ENCODE assay signal across 8 cellular contexts in the genomic region with DNA sequence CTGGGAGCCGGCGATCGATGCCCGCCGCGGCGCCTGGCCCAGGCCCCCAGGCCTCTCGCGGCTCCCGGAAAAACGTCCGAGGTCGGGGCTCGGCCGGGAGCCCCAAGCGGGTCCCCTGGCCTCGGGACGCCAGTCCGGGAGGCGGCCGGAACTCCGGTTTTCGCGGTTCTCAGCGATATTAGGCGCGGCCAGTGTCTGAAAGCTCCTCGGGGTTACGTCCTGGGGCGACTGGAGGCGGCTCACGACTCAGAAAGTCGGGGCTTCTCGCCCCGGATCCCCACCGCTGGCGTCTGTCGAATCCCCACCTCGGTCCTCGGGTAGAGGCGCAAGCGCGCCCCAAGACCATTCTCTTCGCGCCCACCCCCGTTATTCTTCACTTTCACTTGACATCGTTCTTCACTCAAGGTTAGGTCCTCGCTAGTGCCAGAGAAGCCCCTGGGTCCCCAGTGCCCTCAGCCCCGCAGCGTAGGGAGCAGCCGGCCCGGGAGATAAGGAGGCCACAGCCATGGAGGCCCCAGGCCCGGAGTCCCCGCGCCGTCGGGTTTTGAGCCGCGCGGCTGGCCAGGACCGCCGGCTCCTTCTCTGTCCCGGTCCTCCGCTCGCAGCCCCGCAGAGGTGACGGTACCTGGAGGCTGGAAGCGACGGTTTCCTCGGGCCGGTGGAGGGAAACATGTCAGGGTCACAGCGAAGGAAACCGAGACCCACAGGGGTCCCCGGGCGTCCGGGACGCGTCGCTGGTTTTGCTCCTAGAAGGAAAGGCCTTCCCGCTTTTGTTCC. TPM values are rescaled to one million over a fixed set of nuclear protein-coding genes. Genes with fewer than 3 reads are reported as not detected.
DNase-seq lines count a peak whose midpoint lies in the region; ATAC-seq and TF ChIP-seq lines count a peak whose summit lies in the region.

No MANE protein-coding gene starts in this region.

- H3K79me2 ChIP-seq in GM23338 (replicated peaks; ENCODE audit: insufficient read depth) (no peaks in the 10 kb centered on the region), PC-9 (ENCODE audit: low read depth) (no peaks in the 10 kb centered on the region)

- H3K27me3 Mint-ChIP-seq in GM23338 (ENCODE audit: insufficient read depth, low read depth, poor library complexity): peaks cover 63% of the 10 kb centered on the region

- H3K36me3 ChIP-seq in GM23338 (ENCODE audit: insufficient read depth) (no peaks in the 10 kb centered on the region), PC-9 (ENCODE audit: low read depth) (no peaks in the 10 kb centered on the region), ascending aorta (no peaks in the 10 kb centered on the region)

- H3K4me3 ChIP-seq in GM23338 (peak overlapping the region; percentile 72), PC-9 (peak overlapping the region; percentile 60; the same call in 1 of the 2 replicates), ascending aorta (peak overlapping the region; percentile 81 to 93), iPS-11a (ENCODE audit: low read depth, low read length) (peak overlapping the region; percentile 61)

- H3K4me2 ChIP-seq in GM23338 (peak overlapping the region; percentile 94), PC-9 (peak overlapping the region; percentile 72; the same call in 1 of the 2 replicates)

- TSS peak; percentile 40 for BruUV-seq in PC-9 (replicated peaks; lab: Mats Ljungman, UMichigan)

- H4K20me1 ChIP-seq in GM23338 (replicated peaks; ENCODE audit: insufficient read depth) (no peaks in the 10 kb centered on the region), PC-9 (ENCODE audit: insufficient read depth) (no peaks in the 10 kb centered on the region)

- CTCF ChIA-PET in PC-9 (lab: Charles Lee): no interaction called here

- H3K9me3 Mint-ChIP-seq in GM23338: no peaks in the 10 kb centered on the region

- H3K4me3 Mint-ChIP-seq in GM23338: peak overlapping the region; percentile 70

- H3K9me2 ChIP-seq in GM23338 (ENCODE audit: insufficient read depth): no peaks in the 10 kb centered on the region
- no peaks in the 10 kb centered on the region for H3K9me2 ChIP-seq in PC-9 (ENCODE audit: insufficient read depth)

- H3K27me3 ChIP-seq in GM23338 (ENCODE audit: insufficient read depth): peaks cover 100% of the 10 kb centered on the region
- no peaks in the 10 kb centered on the region for H3K27me3 ChIP-seq in PC-9 (ENCODE audit: insufficient read depth, low read depth)
- no peaks in the 10 kb centered on the region for H3K27me3 ChIP-seq in ascending aorta

- peak; percentile 63 for ATAC-seq in GM23338
- peak; percentile 80 for ATAC-seq in sciatic nerve

- H3K27ac ChIP-seq in GM23338 (ENCODE audit: low read depth) (no peak overlapping the region), PC-9 (no peak overlapping the region), ascending aorta (peak overlapping the region; percentile 98)

- TF ChIP-seq CTCF in GM23338 (conservative IDR thresholded peaks at IDR 0.05; ENCODE audit: low read depth in 2 of 2) (no peak), PC-9 (conservative IDR thresholded peaks at IDR 0.05) (no peak), ascending aorta (IDR thresholded peaks at IDR 0.05) (no peak)

- POLR2A ChIA-PET in PC-9 (lab: Charles Lee; ENCODE audit: unreplicated experiment): no interaction called here

- no peaks in the 10 kb centered on the region for H3K36me3 Mint-ChIP-seq in GM23338 (ENCODE audit: low read depth)

- peaks cover 9% of the 10 kb centered on the region for H3K4me1 Mint-ChIP-seq in GM23338

- intact Hi-C loops in PC-9 (cut with micrococcal nuclease; ENCODE audit: unreplicated experiment) (loop anchor here (5.0 kb wide), 1 partner anchor 64 kb away; a partner anchor contains a TSS), ascending aorta (cut with DNase I) (loop anchor here (1.0 to 10.0 kb wide), 10 partner anchors 24 to 814 kb away; a partner anchor contains a TSS), sciatic nerve (cut with DNase I) (loop anchor here (10.0 kb wide), 1 partner anchor 62 kb away; a partner anchor contains a TSS)

- H3K9me3 ChIP-seq in PC-9 (ENCODE audit: insufficient read depth, low read depth) (no peaks in the 10 kb centered on the region), ascending aorta (no peaks in the 10 kb centered on the region)

- peaks cover 9% of the 10 kb centered on the region for H3K4me1 ChIP-seq in GM23338 (ENCODE audit: insufficient read depth)
- peaks cover 3% of the 10 kb centered on the region for H3K4me1 ChIP-seq in PC-9 (replicated peaks; ENCODE audit: insufficient read depth)
- no peaks in the 10 kb centered on the region for H3K4me1 ChIP-seq in ascending aorta

- H3F3A ChIP-seq in GM23338 (replicated peaks; ENCODE audit: low read depth) (0 out of 2 replicates have a peak, but pooled peaks cover 4% of the 10 kb centered on the region), PC-9 (ENCODE audit: insufficient read depth, low read depth) (peaks cover 7% of the 10 kb centered on the region; the same call in 1 of the 2 replicates)

- H2AFZ ChIP-seq in GM23338 (peak overlapping the region; percentile 94), PC-9 (peak overlapping the region; percentile 79)

- DNase-seq in EH (ENCODE audit: low read depth): peak; percentile 20
- DNase-seq in GM23338 (ENCODE audit: low spot score): peak; percentile 57
- no peak for DNase-seq in PC-9
- DNase-seq in ascending aorta (ENCODE audit: low spot score in 2 of 2): peak in 1 of 2 donors; percentile 67
- peak; percentile 66 for DNase-seq in sciatic nerve (ENCODE audit: low spot score)
- DNase-seq in NCI-H1436 (lab: John Stamatoyannopoulos, UW): no peak
- no peak for DNase-seq in cerebellar nuclear complex (lab: John Stamatoyannopoulos, UW)

- H3K27ac Mint-ChIP-seq in GM23338: no peak overlapping the region

TF ChIP-seq in GM23338, 12 proteins besides CTCF, POLR2A, EP300 and RAD21 (continues in another document):
- TF ChIP-seq EZH2phosphoT487 (IDR thresholded peaks at IDR 0.05; ENCODE audit: unreplicated experiment) (peak; percentile 95), POLR2AphosphoS5 (IDR thresholded peaks at IDR 0.05; ENCODE audit: low read depth) (no peak), CREB1 (CRISPR knock-in tag; IDR thresholded peaks at IDR 0.05; ENCODE audit: low read depth) (no peak), EZH2 (IDR thresholded peaks at IDR 0.05; ENCODE audit: low read depth, unreplicated experiment) (peak; percentile 98)
- TF ChIP-seq, protein P1, sequence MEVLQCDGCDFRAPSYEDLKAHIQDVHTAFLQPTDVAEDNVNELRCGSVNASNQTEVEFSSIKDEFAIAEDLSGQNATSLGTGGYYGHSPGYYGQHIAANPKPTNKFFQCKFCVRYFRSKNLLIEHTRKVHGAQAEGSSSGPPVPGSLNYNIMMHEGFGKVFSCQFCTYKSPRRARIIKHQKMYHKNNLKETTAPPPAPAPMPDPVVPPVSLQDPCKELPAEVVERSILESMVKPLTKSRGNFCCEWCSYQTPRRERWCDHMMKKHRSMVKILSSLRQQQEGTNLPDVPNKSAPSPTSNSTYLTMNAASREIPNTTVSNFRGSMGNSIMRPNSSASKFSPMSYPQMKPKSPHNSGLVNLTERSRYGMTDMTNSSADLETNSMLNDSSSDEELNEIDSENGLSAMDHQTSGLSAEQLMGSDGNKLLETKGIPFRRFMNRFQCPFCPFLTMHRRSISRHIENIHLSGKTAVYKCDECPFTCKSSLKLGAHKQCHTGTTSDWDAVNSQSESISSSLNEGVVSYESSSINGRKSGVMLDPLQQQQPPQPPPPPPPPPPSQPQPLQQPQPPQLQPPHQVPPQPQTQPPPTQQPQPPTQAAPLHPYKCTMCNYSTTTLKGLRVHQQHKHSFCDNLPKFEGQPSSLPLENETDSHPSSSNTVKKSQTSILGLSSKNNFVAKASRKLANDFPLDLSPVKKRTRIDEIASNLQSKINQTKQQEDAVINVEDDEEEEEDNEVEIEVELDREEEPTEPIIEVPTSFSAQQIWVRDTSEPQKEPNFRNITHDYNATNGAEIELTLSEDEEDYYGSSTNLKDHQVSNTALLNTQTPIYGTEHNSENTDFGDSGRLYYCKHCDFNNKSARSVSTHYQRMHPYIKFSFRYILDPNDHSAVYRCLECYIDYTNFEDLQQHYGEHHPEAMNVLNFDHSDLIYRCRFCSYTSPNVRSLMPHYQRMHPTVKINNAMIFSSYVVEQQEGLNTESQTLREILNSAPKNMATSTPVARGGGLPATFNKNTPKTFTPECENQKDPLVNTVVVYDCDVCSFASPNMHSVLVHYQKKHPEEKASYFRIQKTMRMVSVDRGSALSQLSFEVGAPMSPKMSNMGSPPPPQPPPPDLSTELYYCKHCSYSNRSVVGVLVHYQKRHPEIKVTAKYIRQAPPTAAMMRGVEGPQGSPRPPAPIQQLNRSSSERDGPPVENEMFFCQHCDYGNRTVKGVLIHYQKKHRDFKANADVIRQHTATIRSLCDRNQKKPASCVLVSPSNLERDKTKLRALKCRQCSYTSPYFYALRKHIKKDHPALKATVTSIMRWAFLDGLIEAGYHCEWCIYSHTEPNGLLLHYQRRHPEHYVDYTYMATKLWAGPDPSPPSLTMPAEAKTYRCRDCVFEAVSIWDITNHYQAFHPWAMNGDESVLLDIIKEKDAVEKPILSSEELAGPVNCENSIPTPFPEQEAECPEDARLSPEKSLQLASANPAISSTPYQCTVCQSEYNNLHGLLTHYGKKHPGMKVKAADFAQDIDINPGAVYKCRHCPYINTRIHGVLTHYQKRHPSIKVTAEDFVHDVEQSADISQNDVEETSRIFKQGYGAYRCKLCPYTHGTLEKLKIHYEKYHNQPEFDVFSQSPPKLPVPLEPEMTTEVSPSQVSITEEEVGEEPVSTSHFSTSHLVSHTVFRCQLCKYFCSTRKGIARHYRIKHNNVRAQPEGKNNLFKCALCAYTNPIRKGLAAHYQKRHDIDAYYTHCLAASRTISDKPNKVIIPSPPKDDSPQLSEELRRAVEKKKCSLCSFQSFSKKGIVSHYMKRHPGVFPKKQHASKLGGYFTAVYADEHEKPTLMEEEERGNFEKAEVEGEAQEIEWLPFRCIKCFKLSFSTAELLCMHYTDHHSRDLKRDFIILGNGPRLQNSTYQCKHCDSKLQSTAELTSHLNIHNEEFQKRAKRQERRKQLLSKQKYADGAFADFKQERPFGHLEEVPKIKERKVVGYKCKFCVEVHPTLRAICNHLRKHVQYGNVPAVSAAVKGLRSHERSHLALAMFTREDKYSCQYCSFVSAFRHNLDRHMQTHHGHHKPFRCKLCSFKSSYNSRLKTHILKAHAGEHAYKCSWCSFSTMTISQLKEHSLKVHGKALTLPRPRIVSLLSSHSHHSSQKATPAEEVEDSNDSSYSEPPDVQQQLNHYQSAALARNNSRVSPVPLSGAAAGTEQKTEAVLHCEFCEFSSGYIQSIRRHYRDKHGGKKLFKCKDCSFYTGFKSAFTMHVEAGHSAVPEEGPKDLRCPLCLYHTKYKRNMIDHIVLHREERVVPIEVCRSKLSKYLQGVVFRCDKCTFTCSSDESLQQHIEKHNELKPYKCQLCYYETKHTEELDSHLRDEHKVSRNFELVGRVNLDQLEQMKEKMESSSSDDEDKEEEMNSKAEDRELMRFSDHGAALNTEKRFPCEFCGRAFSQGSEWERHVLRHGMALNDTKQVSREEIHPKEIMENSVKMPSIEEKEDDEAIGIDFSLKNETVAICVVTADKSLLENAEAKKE (CRISPR knock-in tag; IDR thresholded peaks at IDR 0.05): no peak

RNA-seq across cellular contexts. Expression of a gene that starts 35.2 kb away (rescaled TPM):
- total RNA-seq in GM23338 (2014; rRNA removed; shearing (Covaris generic)): not detected in 2 replicates
- not detected in 2 replicates for polyA plus RNA-seq in GM23338 (2016; fragmentation: Nextera tagmentation; extraction: Ambion mirVana)
- not detected in 2 replicates for total RNA-seq in PC-9 (2021)
- total RNA-seq in ascending aorta: not detected
- total RNA-seq in sciatic nerve: not detected

Comparison
In these comparisons a context has a peak if more than half of its experiments do, and no peak if none do; other contexts are left out.
1. DNase-seq: peak in EH (single experiment), GM23338 (single experiment) and sciatic nerve (single experiment); none in PC-9 (0 of 2), NCI-H1436 (single experiment) and cerebellar nuclear complex (0 of 2).
2. H3K27ac ChIP-seq: peak in ascending aorta (2 of 2); none in GM23338 (single experiment) and PC-9 (single experiment).
3. Peak in every context shown above with its lines, with median percentiles within 50 percentile points of each other: H3K4me3 ChIP-seq.